ENCODE assay signal across 8 cellular contexts in the genomic region with DNA sequence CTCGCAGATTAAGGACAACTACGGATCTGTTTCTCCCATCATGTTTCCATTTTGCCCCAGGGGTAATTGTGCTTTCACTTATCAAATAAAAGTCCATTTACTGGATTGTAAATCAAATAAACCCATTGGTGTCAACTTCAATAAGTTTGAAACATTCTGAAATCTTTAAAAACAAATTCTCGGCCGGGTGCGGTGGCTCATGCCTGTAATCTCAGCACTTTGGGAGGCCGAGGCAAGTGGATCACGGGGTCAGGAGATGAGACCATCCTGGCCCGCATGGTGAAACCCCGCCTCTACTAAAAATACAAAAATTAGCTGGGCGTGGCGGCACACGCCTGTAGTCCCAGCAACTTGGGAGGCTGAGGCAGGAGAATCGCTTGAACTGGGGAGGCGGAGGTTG. TPM values are rescaled to one million over a fixed set of nuclear protein-coding genes. Genes with fewer than 3 reads are reported as not detected.
DNase-seq lines count a peak whose midpoint lies in the region; ATAC-seq and TF ChIP-seq lines count a peak whose summit lies in the region.
"Not testable (repeated sequence)": the region's sequence is repeated elsewhere in the genome, so short reads cannot be mapped to it uniquely, and the experiment has no call there.

No MANE protein-coding gene starts in this region.

- H3K27me3 Mint-ChIP-seq in CD8-positive, alpha-beta T cell (ENCODE audit: low read depth); T-cell; activated T-helper 17 cell treated with anti-CD3 and anti-CD28 coated beads, Interleukin-2, amount 50 U/mL, for 72 hours; naive thymus-derived CD4-positive, alpha-beta T cell: not testable (repeated sequence)

- DNase-seq in CD8-positive, alpha-beta T cell; T-cell; naive thymus-derived CD4-positive, alpha-beta T cell: not testable (repeated sequence)
- DNase-seq in dorsolateral prefrontal cortex (peak in 1 of 10 donors; percentile 30), posterior vena cava (ENCODE audit: low spot score) (peak; percentile 66)

- H3K27ac ChIP-seq in 22Rv1 (0 out of 2 replicates have a peak overlapping the region, but pooled peaks have one; percentile 17), dorsolateral prefrontal cortex (peak overlapping the region in 51 of 59 donors; percentile 1 to 91 (median 69)), temporal lobe (ENCODE audit: low read depth, low read length) (peak overlapping the region; percentile 17)
- H3K27ac ChIP-seq in CD8-positive, alpha-beta T cell (ENCODE audit: low read depth, low read length): not testable (repeated sequence)
- peak overlapping the region; percentile 51 for H3K27ac ChIP-seq in naive thymus-derived CD4-positive, alpha-beta T cell (ENCODE audit: low read depth, low read length)

- peaks cover 83% of the 10 kb centered on the region for H3K36me3 Mint-ChIP-seq in CD8-positive, alpha-beta T cell
- peaks cover 50% of the 10 kb centered on the region for H3K36me3 Mint-ChIP-seq in T-cell
- H3K36me3 Mint-ChIP-seq in activated T-helper 17 cell treated with anti-CD3 and anti-CD28 coated beads, Interleukin-2, amount 50 U/mL, for 72 hours (ENCODE audit: low read depth): peaks cover 100% of the 10 kb centered on the region
- peaks cover 7 to 36% (median 22%) of the 10 kb centered on the region in 5 donors for H3K36me3 Mint-ChIP-seq in naive thymus-derived CD4-positive, alpha-beta T cell

- H3K27ac Mint-ChIP-seq in CD8-positive, alpha-beta T cell: peak overlapping the region; percentile 74
- H3K27ac Mint-ChIP-seq in T-cell: peak overlapping the region; percentile 37 to 66
- H3K27ac Mint-ChIP-seq in activated T-helper 17 cell treated with anti-CD3 and anti-CD28 coated beads, Interleukin-2, amount 50 U/mL, for 72 hours: peak overlapping the region; percentile 25
- H3K27ac Mint-ChIP-seq in naive thymus-derived CD4-positive, alpha-beta T cell: peak overlapping the region in 6 of 9 donors; percentile 28 to 76 (median 56)

- H3K4me1 ChIP-seq in CD8-positive, alpha-beta T cell (ENCODE audit: insufficient read depth, low read length): not testable (repeated sequence)
- H3K4me1 ChIP-seq in naive thymus-derived CD4-positive, alpha-beta T cell (ENCODE audit: control insufficient read depth in 2 of 2, insufficient read depth in 2 of 2, low read length in 2 of 2): peaks cover 0 to 10% of the 10 kb centered on the region in 2 donors

- not testable (repeated sequence) for TF ChIP-seq CTCF in 22Rv1 (IDR thresholded peaks at IDR 0.05); CD8-positive, alpha-beta T cell (IDR thresholded peaks at IDR 0.05); dorsolateral prefrontal cortex (IDR thresholded peaks at IDR 0.05 in 54 of 56, conservative IDR thresholded peaks at IDR 0.05 in 2 of 56; ENCODE audit: low read depth in 1 of 56, partially characterized antibody in 56 of 56)

- intact Hi-C loops in CD8-positive, alpha-beta T cell (cut with DNase I, micrococcal nuclease); naive thymus-derived CD4-positive, alpha-beta T cell (cut with micrococcal nuclease); posterior vena cava (cut with DNase I): not testable (repeated sequence)
- intact Hi-C loops in dorsolateral prefrontal cortex (cut with DNase I): loop anchor here in 1 of 2 donors (2.0 kb wide), 1 partner anchor 62 kb away; no protein-coding TSS in a partner anchor

- H3K36me3 ChIP-seq in CD8-positive, alpha-beta T cell (ENCODE audit: insufficient read depth, low read length): peaks cover 50% of the 10 kb centered on the region
- H3K36me3 ChIP-seq in naive thymus-derived CD4-positive, alpha-beta T cell (ENCODE audit: control insufficient read depth in 2 of 3, insufficient read depth in 3 of 3, low read length in 3 of 3): peaks cover 17 to 78% (median 25%) of the 10 kb centered on the region in 3 experiments

- not testable (repeated sequence) for H3K9me3 Mint-ChIP-seq in CD8-positive, alpha-beta T cell; T-cell; activated T-helper 17 cell treated with anti-CD3 and anti-CD28 coated beads, Interleukin-2, amount 50 U/mL, for 72 hours; naive thymus-derived CD4-positive, alpha-beta T cell

- not testable (repeated sequence) for ATAC-seq in CD8-positive, alpha-beta T cell; T-cell (replicated peaks in 1 of 4); activated T-helper 17 cell treated with anti-CD3 and anti-CD28 coated beads, Interleukin-2, amount 50 U/mL, for 72 hours (replicated peaks); naive thymus-derived CD4-positive, alpha-beta T cell

- POLR2A ChIA-PET in CD8-positive, alpha-beta T cell (lab: Charles Lee): interaction anchor here (1.5 kb wide), 1 partner anchor 11 kb away, joined by 3 read pairs; a partner anchor contains a TSS
- POLR2A ChIA-PET in T-cell (lab: Charles Lee); naive thymus-derived CD4-positive, alpha-beta T cell (lab: Charles Lee): not testable (repeated sequence)

- H3K9me3 ChIP-seq in CD8-positive, alpha-beta T cell (ENCODE audit: low read length); naive thymus-derived CD4-positive, alpha-beta T cell (ENCODE audit: control insufficient read depth in 2 of 3, low read length in 3 of 3): not testable (repeated sequence)

- not testable (repeated sequence) for H3K4me3 Mint-ChIP-seq in CD8-positive, alpha-beta T cell; T-cell; activated T-helper 17 cell treated with anti-CD3 and anti-CD28 coated beads, Interleukin-2, amount 50 U/mL, for 72 hours; naive thymus-derived CD4-positive, alpha-beta T cell

- peaks cover 18% of the 10 kb centered on the region for H3K4me1 Mint-ChIP-seq in CD8-positive, alpha-beta T cell (ENCODE audit: low read depth)
- peaks cover 16 to 22% (median 20%) of the 10 kb centered on the region in 3 donors for H3K4me1 Mint-ChIP-seq in T-cell
- H3K4me1 Mint-ChIP-seq in activated T-helper 17 cell treated with anti-CD3 and anti-CD28 coated beads, Interleukin-2, amount 50 U/mL, for 72 hours: not testable (repeated sequence)
- peaks cover 5 to 22% (median 16%) of the 10 kb centered on the region in 7 donors for H3K4me1 Mint-ChIP-seq in naive thymus-derived CD4-positive, alpha-beta T cell

- CTCF ChIA-PET in CD8-positive, alpha-beta T cell (lab: Charles Lee): interaction anchor here (3.7 kb wide), 1 partner anchor 16 kb away, joined by 40 read pairs; no protein-coding TSS in a partner anchor
- CTCF ChIA-PET in T-cell (lab: Charles Lee); naive thymus-derived CD4-positive, alpha-beta T cell (lab: Charles Lee): not testable (repeated sequence)

- H3K4me3 ChIP-seq in CD8-positive, alpha-beta T cell (ENCODE audit: low read depth, low read length); dorsolateral prefrontal cortex; naive thymus-derived CD4-positive, alpha-beta T cell (ENCODE audit: low read length): not testable (repeated sequence)

- H3K27me3 ChIP-seq in CD8-positive, alpha-beta T cell (ENCODE audit: insufficient read depth, low read length); dorsolateral prefrontal cortex; naive thymus-derived CD4-positive, alpha-beta T cell (ENCODE audit: control insufficient read depth in 2 of 2, insufficient read depth in 2 of 2, low read length in 2 of 2): not testable (repeated sequence)

RNA-seq across cellular contexts. Expression of a gene that starts 10.7 kb away (rescaled TPM):
- total RNA-seq in CD8-positive, alpha-beta T cell: 1 to 10 TPM; 4.3 to 5.9 TPM
- total RNA-seq in T-cell: 1 to 10 TPM; 1.8 to 7.8 (median 4.0) TPM
- total RNA-seq in activated T-helper 17 cell treated with anti-CD3 and anti-CD28 coated beads, Interleukin-2, amount 50 U/mL, for 72 hours: 1 to 10 TPM; 2.2 to 4.7 TPM
- 100 to 1,000 TPM in 117 of 120 experiments, 10 to 100 TPM in 3; 68.2 to 983 (median 256) TPM for total RNA-seq in dorsolateral prefrontal cortex
- total RNA-seq in naive thymus-derived CD4-positive, alpha-beta T cell: 1 to 10 TPM in 4 of 5 experiments, under 1 TPM in 1; 0.68 to 4.9 (median 3.0) TPM
- under 1 TPM; 0.39 to 0.40 TPM for polyA plus RNA-seq in naive thymus-derived CD4-positive, alpha-beta T cell
- total RNA-seq in posterior vena cava: 100 to 1,000 TPM; 155 to 201 TPM
- 57.0 TPM for total RNA-seq in temporal lobe

RNA-seq across cellular contexts. Expression of a gene that starts 24.5 kb away (rescaled TPM):
- 10 to 100 TPM; 77.8 to 81.2 TPM for total RNA-seq in CD8-positive, alpha-beta T cell
- 100 to 1,000 TPM in 3 of 5 donors, 10 to 100 TPM in 2; 80.6 to 117 (median 111) TPM for total RNA-seq in T-cell
- total RNA-seq in activated T-helper 17 cell treated with anti-CD3 and anti-CD28 coated beads, Interleukin-2, amount 50 U/mL, for 72 hours: 100 to 1,000 TPM; 143 to 155 TPM
- 100 to 1,000 TPM in 36 of 120 experiments, 10 to 100 TPM in 84; 67.9 to 122 (median 95.9) TPM for total RNA-seq in dorsolateral prefrontal cortex
- total RNA-seq in naive thymus-derived CD4-positive, alpha-beta T cell: 100 to 1,000 TPM in 3 of 5 experiments, 10 to 100 TPM in 2; 71.2 to 134 (median 115) TPM
- 100 to 1,000 TPM; 139 to 170 TPM for polyA plus RNA-seq in naive thymus-derived CD4-positive, alpha-beta T cell
- total RNA-seq in posterior vena cava: 100 to 1,000 TPM; 148 to 176 TPM
- 67.9 TPM for total RNA-seq in temporal lobe

RNA-seq across cellular contexts. Expression of a gene that starts 31.0 kb away (rescaled TPM):
- 1 to 10 TPM; 4.8 to 5.6 TPM for total RNA-seq in CD8-positive, alpha-beta T cell
- 10 to 100 TPM in 3 of 5 donors, 1 to 10 TPM in 2; 7.0 to 12.4 (median 11.3) TPM for total RNA-seq in T-cell
- 1 to 10 TPM; 7.0 to 7.5 TPM for total RNA-seq in activated T-helper 17 cell treated with anti-CD3 and anti-CD28 coated beads, Interleukin-2, amount 50 U/mL, for 72 hours
- total RNA-seq in dorsolateral prefrontal cortex: 10 to 100 TPM; 28.5 to 49.1 (median 37.4) TPM
- 10 to 100 TPM in 3 of 5 experiments, 1 to 10 TPM in 2; 5.4 to 16.6 (median 10.4) TPM for total RNA-seq in naive thymus-derived CD4-positive, alpha-beta T cell
- 1 to 10 TPM; 6.7 to 7.0 TPM for polyA plus RNA-seq in naive thymus-derived CD4-positive, alpha-beta T cell
- total RNA-seq in posterior vena cava: 10 to 100 TPM; 15.9 TPM
- total RNA-seq in temporal lobe: 31.7 TPM
